Comparison of ENCODE assay signal across 1 cellular context in the genomic region with DNA sequence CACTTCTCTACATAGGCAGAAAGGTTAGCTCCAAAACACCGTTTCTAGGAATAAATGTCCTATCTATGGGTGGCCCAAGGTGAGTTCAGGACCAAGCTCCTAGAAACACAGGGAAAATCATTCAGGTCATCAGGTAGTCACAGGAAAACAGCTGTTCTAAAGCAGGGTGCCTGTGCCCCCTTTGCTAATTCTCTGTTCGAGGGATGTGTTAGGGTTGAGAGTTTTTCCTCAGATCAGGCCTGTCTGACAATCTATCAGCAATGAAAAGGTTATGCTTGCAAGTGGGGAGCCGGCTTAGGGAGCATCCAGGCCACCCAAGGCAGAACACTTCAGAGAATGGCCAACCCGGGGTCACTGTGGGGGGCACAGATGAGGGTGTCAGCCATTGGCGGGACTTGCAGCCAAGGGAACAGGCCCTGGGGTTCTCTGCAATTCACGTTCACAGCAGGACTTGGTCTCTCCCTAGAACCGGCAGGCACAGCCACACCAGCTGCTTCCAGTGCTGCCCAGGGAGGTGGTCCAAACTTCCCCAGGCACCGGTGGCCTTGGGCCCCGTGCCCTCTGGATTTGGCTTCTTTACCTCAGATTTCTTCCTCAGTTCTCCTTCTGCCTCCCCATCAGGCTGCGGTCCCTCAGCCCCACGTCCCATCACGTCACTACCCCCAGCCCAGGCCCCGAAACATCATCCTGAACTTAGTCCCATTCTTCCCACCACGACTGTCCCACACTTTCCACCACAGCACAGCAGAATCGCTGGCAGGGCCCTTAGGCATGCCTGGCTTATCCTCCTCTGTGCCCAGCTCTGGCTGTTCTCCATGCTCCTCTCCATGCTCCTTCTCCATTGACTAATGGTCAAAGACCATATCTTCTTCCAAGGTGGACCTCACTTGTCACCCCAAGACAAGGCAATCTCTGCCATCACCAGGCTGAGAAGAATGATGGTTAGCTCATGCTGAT.
TF ChIP-seq lines count a peak whose summit lies in the region.

No MANE protein-coding gene starts in this region.

TF ChIP-seq in GM12878, 131 proteins besides CTCF, POLR2A, EP300 and RAD21:
- TF ChIP-seq CHD4 (IDR thresholded peaks at IDR 0.05) (no peak), MEF2B (IDR thresholded peaks at IDR 0.05; ENCODE audit: partially characterized antibody, poor library complexity, severe bottlenecking) (peak; percentile 3), JUND (IDR thresholded peaks at IDR 0.05; ENCODE audit: low read depth, low read length) (no peak), JUNB (IDR thresholded peaks at IDR 0.05) (no peak), PAX5 (IDR thresholded peaks at IDR 0.05; ENCODE audit: borderline replicate concordance, low read depth, low read length) (no peak), CBX5 (IDR thresholded peaks at IDR 0.05; ENCODE audit: low read depth) (no peak), MEF2A (IDR thresholded peaks at IDR 0.05; ENCODE audit: insufficient read depth, low read depth, low read length) (no peak), RELA (IDR thresholded peaks at IDR 0.05; ENCODE audit: borderline replicate concordance, partially characterized antibody) (no peak), TCF7 (IDR thresholded peaks at IDR 0.05; ENCODE audit: borderline replicate concordance) (no peak), ZSCAN29 (IDR thresholded peaks at IDR 0.05) (no peak), MTA2 (IDR thresholded peaks at IDR 0.05; ENCODE audit: low read depth) (peak; percentile 3; the same call in 1 of the 2 replicates), IKZF1 (conservative IDR thresholded peaks at IDR 0.05) (0 out of 2 replicates have a peak, but pooled peaks have one; percentile 11), RUNX3 (IDR thresholded peaks at IDR 0.05; ENCODE audit: low read length) (no peak), MXI1 (IDR thresholded peaks at IDR 0.05; ENCODE audit: low read depth, low read length) (no peak), KAT2A (conservative IDR thresholded peaks at IDR 0.05; ENCODE audit: control insufficient read depth, low read depth, low read length) (no peak), NFXL1 (IDR thresholded peaks at IDR 0.05; ENCODE audit: borderline replicate concordance) (no peak), CREM (IDR thresholded peaks at IDR 0.05; ENCODE audit: low read depth) (no peak), POLR2AphosphoS5 (IDR thresholded peaks at IDR 0.05; ENCODE audit: low read length) (no peak)
- TF ChIP-seq, protein P1, sequence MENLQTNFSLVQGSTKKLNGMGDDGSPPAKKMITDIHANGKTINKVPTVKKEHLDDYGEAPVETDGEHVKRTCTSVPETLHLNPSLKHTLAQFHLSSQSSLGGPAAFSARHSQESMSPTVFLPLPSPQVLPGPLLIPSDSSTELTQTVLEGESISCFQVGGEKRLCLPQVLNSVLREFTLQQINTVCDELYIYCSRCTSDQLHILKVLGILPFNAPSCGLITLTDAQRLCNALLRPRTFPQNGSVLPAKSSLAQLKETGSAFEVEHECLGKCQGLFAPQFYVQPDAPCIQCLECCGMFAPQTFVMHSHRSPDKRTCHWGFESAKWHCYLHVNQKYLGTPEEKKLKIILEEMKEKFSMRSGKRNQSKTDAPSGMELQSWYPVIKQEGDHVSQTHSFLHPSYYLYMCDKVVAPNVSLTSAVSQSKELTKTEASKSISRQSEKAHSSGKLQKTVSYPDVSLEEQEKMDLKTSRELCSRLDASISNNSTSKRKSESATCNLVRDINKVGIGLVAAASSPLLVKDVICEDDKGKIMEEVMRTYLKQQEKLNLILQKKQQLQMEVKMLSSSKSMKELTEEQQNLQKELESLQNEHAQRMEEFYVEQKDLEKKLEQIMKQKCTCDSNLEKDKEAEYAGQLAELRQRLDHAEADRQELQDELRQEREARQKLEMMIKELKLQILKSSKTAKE (IDR thresholded peaks at IDR 0.05; ENCODE audit: low read depth, poor library complexity, severe bottlenecking), result no peak
- TF ChIP-seq, protein P2, sequence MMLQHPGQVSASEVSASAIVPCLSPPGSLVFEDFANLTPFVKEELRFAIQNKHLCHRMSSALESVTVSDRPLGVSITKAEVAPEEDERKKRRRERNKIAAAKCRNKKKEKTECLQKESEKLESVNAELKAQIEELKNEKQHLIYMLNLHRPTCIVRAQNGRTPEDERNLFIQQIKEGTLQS (IDR thresholded peaks at IDR 0.05; ENCODE audit: borderline replicate concordance, extremely low read depth, low read depth, low read length), result no peak
- TF ChIP-seq, protein P3, sequence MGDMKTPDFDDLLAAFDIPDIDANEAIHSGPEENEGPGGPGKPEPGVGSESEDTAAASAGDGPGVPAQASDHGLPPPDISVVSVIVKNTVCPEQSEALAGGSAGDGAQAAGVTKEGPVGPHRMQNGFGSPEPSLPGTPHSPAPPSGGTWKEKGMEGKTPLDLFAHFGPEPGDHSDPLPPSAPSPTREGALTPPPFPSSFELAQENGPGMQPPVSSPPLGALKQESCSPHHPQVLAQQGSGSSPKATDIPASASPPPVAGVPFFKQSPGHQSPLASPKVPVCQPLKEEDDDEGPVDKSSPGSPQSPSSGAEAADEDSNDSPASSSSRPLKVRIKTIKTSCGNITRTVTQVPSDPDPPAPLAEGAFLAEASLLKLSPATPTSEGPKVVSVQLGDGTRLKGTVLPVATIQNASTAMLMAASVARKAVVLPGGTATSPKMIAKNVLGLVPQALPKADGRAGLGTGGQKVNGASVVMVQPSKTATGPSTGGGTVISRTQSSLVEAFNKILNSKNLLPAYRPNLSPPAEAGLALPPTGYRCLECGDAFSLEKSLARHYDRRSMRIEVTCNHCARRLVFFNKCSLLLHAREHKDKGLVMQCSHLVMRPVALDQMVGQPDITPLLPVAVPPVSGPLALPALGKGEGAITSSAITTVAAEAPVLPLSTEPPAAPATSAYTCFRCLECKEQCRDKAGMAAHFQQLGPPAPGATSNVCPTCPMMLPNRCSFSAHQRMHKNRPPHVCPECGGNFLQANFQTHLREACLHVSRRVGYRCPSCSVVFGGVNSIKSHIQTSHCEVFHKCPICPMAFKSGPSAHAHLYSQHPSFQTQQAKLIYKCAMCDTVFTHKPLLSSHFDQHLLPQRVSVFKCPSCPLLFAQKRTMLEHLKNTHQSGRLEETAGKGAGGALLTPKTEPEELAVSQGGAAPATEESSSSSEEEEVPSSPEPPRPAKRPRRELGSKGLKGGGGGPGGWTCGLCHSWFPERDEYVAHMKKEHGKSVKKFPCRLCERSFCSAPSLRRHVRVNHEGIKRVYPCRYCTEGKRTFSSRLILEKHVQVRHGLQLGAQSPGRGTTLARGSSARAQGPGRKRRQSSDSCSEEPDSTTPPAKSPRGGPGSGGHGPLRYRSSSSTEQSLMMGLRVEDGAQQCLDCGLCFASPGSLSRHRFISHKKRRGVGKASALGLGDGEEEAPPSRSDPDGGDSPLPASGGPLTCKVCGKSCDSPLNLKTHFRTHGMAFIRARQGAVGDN (IDR thresholded peaks at IDR 0.05), result 0 out of 2 replicates have a peak, but pooled peaks have one; percentile 6
- TF ChIP-seq, protein P4, sequence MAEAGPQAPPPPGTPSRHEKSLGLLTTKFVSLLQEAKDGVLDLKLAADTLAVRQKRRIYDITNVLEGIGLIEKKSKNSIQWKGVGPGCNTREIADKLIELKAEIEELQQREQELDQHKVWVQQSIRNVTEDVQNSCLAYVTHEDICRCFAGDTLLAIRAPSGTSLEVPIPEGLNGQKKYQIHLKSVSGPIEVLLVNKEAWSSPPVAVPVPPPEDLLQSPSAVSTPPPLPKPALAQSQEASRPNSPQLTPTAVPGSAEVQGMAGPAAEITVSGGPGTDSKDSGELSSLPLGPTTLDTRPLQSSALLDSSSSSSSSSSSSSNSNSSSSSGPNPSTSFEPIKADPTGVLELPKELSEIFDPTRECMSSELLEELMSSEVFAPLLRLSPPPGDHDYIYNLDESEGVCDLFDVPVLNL (IDR thresholded peaks at IDR 0.05; ENCODE audit: low read depth, low read length), result no peak
